16 cellular contexts compared by ENCODE assay signal in the genomic region with DNA sequence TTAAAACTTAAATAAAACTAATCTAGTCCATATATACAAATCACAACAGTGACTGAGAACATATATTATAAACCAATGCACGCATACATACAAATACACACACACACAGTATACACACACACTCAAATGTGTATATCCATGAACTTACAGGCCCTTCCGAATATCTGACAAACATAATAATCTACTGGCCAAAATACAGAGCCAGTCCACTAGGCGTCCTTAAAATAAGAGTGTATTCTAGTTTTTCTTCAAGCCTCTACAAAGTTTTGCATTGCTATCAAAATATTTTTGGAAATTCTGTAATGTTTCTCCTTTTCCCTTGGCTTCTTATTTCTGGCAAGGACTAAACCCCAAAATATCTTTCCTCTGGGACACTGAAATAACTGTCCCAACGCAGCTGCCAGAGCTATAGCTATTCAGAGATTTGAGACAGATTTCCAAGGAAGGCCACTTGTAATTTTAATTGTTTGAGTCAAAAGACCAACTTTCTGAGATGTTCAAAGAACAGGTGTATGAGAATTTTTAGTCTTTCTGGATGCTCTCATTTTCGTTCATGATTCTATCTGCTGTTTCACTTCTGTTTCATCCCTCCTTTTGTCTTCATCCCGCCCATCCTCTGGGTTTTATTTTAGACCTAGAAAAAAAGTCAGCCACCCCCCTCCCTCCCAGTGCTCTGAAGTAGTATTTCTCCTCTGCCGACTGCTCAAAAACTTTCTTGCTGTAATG. TPM values are rescaled to one million over a fixed set of nuclear protein-coding genes. Genes with fewer than 3 reads are reported as not detected.
A peak's percentile ranks its signal among the peaks of the same experiment; 100 is the strongest.
DNase-seq lines count a peak whose midpoint lies in the region; ATAC-seq and TF ChIP-seq lines count a peak whose summit lies in the region.
"Had no signal": no experiment of that assay in that cellular context is flagged by ENCODE, and none has a peak within 500 bp of the region (broad histone marks: within the 10 kb centered on the region; RNA-seq: fewer than 3 reads in every experiment).

No MANE protein-coding gene starts in this region.

- H3K9me3 Mint-ChIP-seq in activated naive CD8-positive, alpha-beta T cell treated with anti-CD3 and anti-CD28 coated beads for 36 hours: no peaks in the 10 kb centered on the region
- H3K9me3 Mint-ChIP-seq in activated T-helper 2 cell treated with anti-CD3 and anti-CD28 coated beads, Interferon-gamma antibody, Interleukin-2, Interleukin-4, amounts not matched to agents 10 μg/mL and 5 μg/mL and 100 μg/mL, durations not matched to agents 14 hours and 24 hours and 36 hours: no peaks in the 10 kb centered on the region
- H3K9me3 Mint-ChIP-seq: activated naive CD4-positive, alpha-beta T cell treated with anti-CD3 and anti-CD28 coated beads, Interleukin-2, amount 50 U/mL, for 24 hours; central memory CD8-positive, alpha-beta T cell had no signal

- H3K36me3 ChIP-seq in esophagus muscularis mucosa: no peaks in the 10 kb centered on the region
- no peaks in the 10 kb centered on the region for H3K36me3 ChIP-seq in mesendoderm (ENCODE audit: control insufficient read depth, insufficient read depth, low read length)
- H3K36me3 ChIP-seq: Peyer's patch had no signal

- no peak overlapping the region for H2AK5ac ChIP-seq in mesendoderm (ENCODE audit: low read length)

- H3K4me3 ChIP-seq in esophagus muscularis mucosa: no peak overlapping the region
- no peak overlapping the region for H3K4me3 ChIP-seq in mesendoderm (ENCODE audit: low read length)
- H3K4me3 ChIP-seq: mucosa of descending colon, Peyer's patch had no signal

- H3K27me3 ChIP-seq in esophagus muscularis mucosa (no peaks in the 10 kb centered on the region), mesendoderm (ENCODE audit: insufficient read depth, low read length, poor library complexity) (no peaks in the 10 kb centered on the region)
- H3K27me3 ChIP-seq: Peyer's patch had no signal

- no peak overlapping the region for H3K4me3 Mint-ChIP-seq in activated naive CD8-positive, alpha-beta T cell treated with anti-CD3 and anti-CD28 coated beads for 36 hours
- H3K4me3 Mint-ChIP-seq in activated T-helper 2 cell treated with anti-CD3 and anti-CD28 coated beads, Interferon-gamma antibody, Interleukin-2, Interleukin-4, amounts not matched to agents 10 μg/mL and 5 μg/mL and 100 μg/mL, durations not matched to agents 14 hours and 24 hours and 36 hours (ENCODE audit: low read depth): no peak overlapping the region
- H3K4me3 Mint-ChIP-seq: activated naive CD4-positive, alpha-beta T cell treated with anti-CD3 and anti-CD28 coated beads, Interleukin-2, amount 50 U/mL, for 24 hours; central memory CD8-positive, alpha-beta T cell had no signal

- H3K27ac Mint-ChIP-seq in activated naive CD8-positive, alpha-beta T cell treated with anti-CD3 and anti-CD28 coated beads for 36 hours: no peak overlapping the region
- no peak overlapping the region for H3K27ac Mint-ChIP-seq in activated T-helper 2 cell treated with anti-CD3 and anti-CD28 coated beads, Interferon-gamma antibody, Interleukin-2, Interleukin-4, amounts not matched to agents 10 μg/mL and 5 μg/mL and 100 μg/mL, durations not matched to agents 14 hours and 24 hours and 36 hours
- H3K27ac Mint-ChIP-seq: activated naive CD4-positive, alpha-beta T cell treated with anti-CD3 and anti-CD28 coated beads, Interleukin-2, amount 50 U/mL, for 24 hours had no signal

- 62% methylated on average over 7 of the region's 7 CpGs for WGBS in esophagus muscularis mucosa
- WGBS in mesendoderm (ENCODE audit: extremely low coverage, insufficient coverage, low lambda C conversion rate): no CpG with 5 or more reads among the region's 7 CpGs

- TF ChIP-seq POLR2A in esophagus muscularis mucosa (IDR thresholded peaks at IDR 0.05; ENCODE audit: low read depth): no peak

- no peak overlapping the region for H4K8ac ChIP-seq in mesendoderm (ENCODE audit: low read depth, low read length)

- no peak overlapping the region for H4K5ac ChIP-seq in mesendoderm (ENCODE audit: low read length)

- no peak overlapping the region for H3K18ac ChIP-seq in mesendoderm (ENCODE audit: low read length)

- H3K4me1 ChIP-seq in esophagus muscularis mucosa (peaks cover 38 to 70% (median 60%) of the 10 kb centered on the region in 4 donors), mesendoderm (ENCODE audit: control insufficient read depth, low read depth, low read length) (no peaks in the 10 kb centered on the region)

- no peak overlapping the region for H3K23ac ChIP-seq in mesendoderm (ENCODE audit: low read length)

- H3K9me3 ChIP-seq in esophagus muscularis mucosa: no peaks in the 10 kb centered on the region
- H3K9me3 ChIP-seq: mucosa of descending colon, Peyer's patch had no signal

- peaks cover 10% of the 10 kb centered on the region for H3K27me3 Mint-ChIP-seq in activated naive CD8-positive, alpha-beta T cell treated with anti-CD3 and anti-CD28 coated beads for 36 hours
- peaks cover 2% of the 10 kb centered on the region for H3K27me3 Mint-ChIP-seq in activated T-helper 2 cell treated with anti-CD3 and anti-CD28 coated beads, Interferon-gamma antibody, Interleukin-2, Interleukin-4, amounts not matched to agents 10 μg/mL and 5 μg/mL and 100 μg/mL, durations not matched to agents 14 hours and 24 hours and 36 hours (ENCODE audit: low read depth)
- H3K27me3 Mint-ChIP-seq: activated naive CD4-positive, alpha-beta T cell treated with anti-CD3 and anti-CD28 coated beads, Interleukin-2, amount 50 U/mL, for 24 hours had no signal

- H3K27ac ChIP-seq in esophagus muscularis mucosa (replicated peaks in 1 of 4) (peak overlapping the region; percentile 26 to 67 (median 35)), mesendoderm (ENCODE audit: low read depth, low read length) (no peak overlapping the region)
- H3K27ac ChIP-seq: parathyroid adenoma, Peyer's patch had no signal

- peaks cover 2% of the 10 kb centered on the region for H3K4me1 Mint-ChIP-seq in activated naive CD8-positive, alpha-beta T cell treated with anti-CD3 and anti-CD28 coated beads for 36 hours
- peaks cover 13% of the 10 kb centered on the region for H3K4me1 Mint-ChIP-seq in activated T-helper 2 cell treated with anti-CD3 and anti-CD28 coated beads, Interferon-gamma antibody, Interleukin-2, Interleukin-4, amounts not matched to agents 10 μg/mL and 5 μg/mL and 100 μg/mL, durations not matched to agents 14 hours and 24 hours and 36 hours (ENCODE audit: low read depth)
- H3K4me1 Mint-ChIP-seq: central memory CD8-positive, alpha-beta T cell had no signal

- no peaks in the 10 kb centered on the region for H3K79me2 ChIP-seq in mesendoderm (ENCODE audit: control insufficient read depth, insufficient read depth, low read length)
- H3K79me2 ChIP-seq: parathyroid adenoma had no signal

- H3K4me2 ChIP-seq in mesendoderm (ENCODE audit: low read length): no peak overlapping the region

- no peaks in the 10 kb centered on the region for H3K36me3 Mint-ChIP-seq in activated naive CD8-positive, alpha-beta T cell treated with anti-CD3 and anti-CD28 coated beads for 36 hours
- H3K36me3 Mint-ChIP-seq in activated T-helper 2 cell treated with anti-CD3 and anti-CD28 coated beads, Interferon-gamma antibody, Interleukin-2, Interleukin-4, amounts not matched to agents 10 μg/mL and 5 μg/mL and 100 μg/mL, durations not matched to agents 14 hours and 24 hours and 36 hours (ENCODE audit: low read depth): no peaks in the 10 kb centered on the region
- H3K36me3 Mint-ChIP-seq: activated naive CD4-positive, alpha-beta T cell treated with anti-CD3 and anti-CD28 coated beads, Interleukin-2, amount 50 U/mL, for 24 hours had no signal

- ATAC-seq in GM18909 (IDR thresholded peaks at IDR 0.05; ENCODE audit: poor library complexity, unreplicated experiment): peak; percentile 25
- peak; percentile 29 for ATAC-seq in HG02943 (IDR thresholded peaks at IDR 0.05; ENCODE audit: low read depth, unreplicated experiment)
- ATAC-seq: mucosa of descending colon had no signal

- peak in 1 of 3 experiments; percentile 12 for TF ChIP-seq CTCF in esophagus muscularis mucosa (IDR thresholded peaks at IDR 0.05)

- no peak overlapping the region for H2BK15ac ChIP-seq in mesendoderm (replicated peaks; ENCODE audit: low read depth)

- H2BK120ac ChIP-seq in mesendoderm (ENCODE audit: low read depth, low read length): no peak overlapping the region

- TF ChIP-seq EP300 in esophagus muscularis mucosa (IDR thresholded peaks at IDR 0.05): no peak

- intact Hi-C loops in esophagus muscularis mucosa (cut with DNase I): no loop called here
- intact Hi-C loops in activated T-helper 2 cell treated with anti-CD3 and anti-CD28 coated beads, Interferon-gamma antibody, Interleukin-2, Interleukin-4, amounts not matched to agents 10 μg/mL and 5 μg/mL and 100 μg/mL, durations not matched to agents 14 hours and 24 hours and 36 hours (cut with micrococcal nuclease): no loop called here

- DNase-seq in esophagus muscularis mucosa (ENCODE audit: extremely low spot score): no peak
- peak; percentile 15 for DNase-seq in stromal cell of bone marrow (ENCODE audit: low read depth)
- DNase-seq in activated naive CD8-positive, alpha-beta T cell treated with anti-CD3 and anti-CD28 coated beads for 36 hours: no peak
- DNase-seq in SIG-M5 treated with dmso at 0.1 percent for 504 hours (lab: John Stamatoyannopoulos, UW; ENCODE audit: unreplicated experiment): no peak
- DNase-seq in mesendoderm: no peak
- no peak for DNase-seq in activated T-helper 2 cell treated with anti-CD3 and anti-CD28 coated beads, Interferon-gamma antibody, Interleukin-2, Interleukin-4, amounts not matched to agents 10 μg/mL and 5 μg/mL and 100 μg/mL, durations not matched to agents 14 hours and 24 hours and 36 hours (ENCODE audit: low spot score)
- DNase-seq: AML-193, KG1, mucosa of descending colon, Peyer's patch, substantia nigra had no signal

- no peak overlapping the region for H2BK5ac ChIP-seq in mesendoderm (ENCODE audit: low read length)

- no peak overlapping the region for H3K56ac ChIP-seq in mesendoderm (ENCODE audit: low read length)

- H3K4ac ChIP-seq in mesendoderm (ENCODE audit: low read depth, low read length): no peak overlapping the region

- H3K9ac ChIP-seq in mesendoderm (ENCODE audit: low read length): no peak overlapping the region
- H3K9ac ChIP-seq: parathyroid adenoma had no signal

- H3K79me1 ChIP-seq in mesendoderm (ENCODE audit: low read length): no peaks in the 10 kb centered on the region

RNA-seq across cellular contexts. Expression of gene SP3, which starts 24.1 kb away (rescaled TPM):
- total RNA-seq in esophagus muscularis mucosa: 100 to 1,000 TPM in 1 of 4 donors, 10 to 100 TPM in 3; 78.7 to 102 (median 92.2) TPM
- 10 to 100 TPM; 84.7 to 86.8 TPM for total RNA-seq in activated naive CD8-positive, alpha-beta T cell treated with anti-CD3 and anti-CD28 coated beads for 36 hours
- polyA plus RNA-seq in mesendoderm (2013, experiment 1 of 2): 36.5 TPM
- 35.4 TPM for polyA plus RNA-seq in mesendoderm (2013, experiment 2 of 2)
- 104 and 105 TPM in 2 replicates for total RNA-seq in activated T-helper 2 cell treated with anti-CD3 and anti-CD28 coated beads, Interferon-gamma antibody, Interleukin-2, Interleukin-4, amounts not matched to agents 10 μg/mL and 5 μg/mL and 100 μg/mL, durations not matched to agents 14 hours and 24 hours and 36 hours
